In genomic region chr2:64274399-64275173, GRCh38 we compare ENCODE assay signal across 1 cellular context.
TF ChIP-seq lines count a peak whose summit lies in the region.

No MANE protein-coding gene starts in this region.

TF ChIP-seq in HepG2, 621 proteins besides CTCF, POLR2A, EP300 and RAD21 (continued from another document):
- TF ChIP-seq ZNF142 (CRISPR knock-in tag; IDR thresholded peaks at IDR 0.05), result no peak
- TF ChIP-seq ZNF225 (CRISPR knock-in tag; IDR thresholded peaks at IDR 0.05), result no peak
- no peak for TF ChIP-seq REXO4 (CRISPR knock-in tag; IDR thresholded peaks at IDR 0.05; ENCODE audit: borderline replicate concordance)
- no peak for TF ChIP-seq ZSCAN31 (CRISPR knock-in tag; IDR thresholded peaks at IDR 0.05; ENCODE audit: low read depth)
- TF ChIP-seq CHD4 (IDR thresholded peaks at IDR 0.05; ENCODE audit: borderline replicate concordance, low read length), result no peak
- TF ChIP-seq, protein P1, sequence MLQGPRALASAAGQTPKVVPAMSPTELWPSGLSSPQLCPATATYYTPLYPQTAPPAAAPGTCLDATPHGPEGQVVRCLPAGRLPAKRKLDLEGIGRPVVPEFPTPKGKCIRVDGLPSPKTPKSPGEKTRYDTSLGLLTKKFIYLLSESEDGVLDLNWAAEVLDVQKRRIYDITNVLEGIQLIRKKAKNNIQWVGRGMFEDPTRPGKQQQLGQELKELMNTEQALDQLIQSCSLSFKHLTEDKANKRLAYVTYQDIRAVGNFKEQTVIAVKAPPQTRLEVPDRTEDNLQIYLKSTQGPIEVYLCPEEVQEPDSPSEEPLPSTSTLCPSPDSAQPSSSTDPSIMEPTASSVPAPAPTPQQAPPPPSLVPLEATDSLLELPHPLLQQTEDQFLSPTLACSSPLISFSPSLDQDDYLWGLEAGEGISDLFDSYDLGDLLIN (CRISPR knock-in tag; IDR thresholded peaks at IDR 0.05; ENCODE audit: borderline replicate concordance), result no peak
- TF ChIP-seq XRCC5 (optimal IDR thresholded peaks at IDR 0.05; ENCODE audit: low read length), result no peak
- TF ChIP-seq TERF1 (CRISPR knock-in tag; IDR thresholded peaks at IDR 0.05), result no peak
- no peak for TF ChIP-seq SRY (CRISPR knock-in tag; IDR thresholded peaks at IDR 0.05)
TF ChIP-seq in HepG2: peak in this region for 0.
